In genomic region chrX:86930419-86930818, GRCh38 we compare ENCODE assay signal across 15 cellular contexts.
DNase-seq lines count a peak whose midpoint lies in the region; ATAC-seq, FAIRE-seq and TF ChIP-seq lines count a peak whose summit lies in the region.
"Had no signal": no experiment of that assay in that cellular context is flagged by ENCODE, and none has a peak within 500 bp of the region (broad histone marks: within the 10 kb centered on the region; RNA-seq: fewer than 3 reads in every experiment).

No MANE protein-coding gene starts in this region.

- no peaks in the 10 kb centered on the region for H3K27me3 ChIP-seq in endodermal cell (ENCODE audit: control insufficient read depth, insufficient read depth, low read length, poor library complexity, severe bottlenecking)

- no peak for TF ChIP-seq POLR2A in A549 (IDR thresholded peaks at IDR 0.05; ENCODE audit: low read length)

- FAIRE-seq in A549 (lab: Jason Lieb, UNC) = peak; percentile 80
- FAIRE-seq: G401.6, GM12891 had no signal

- no peaks in the 10 kb centered on the region for H3K9me3 ChIP-seq in A549
- H3K9me3 ChIP-seq in endodermal cell (ENCODE audit: control insufficient read depth, low read length) = no peaks in the 10 kb centered on the region

- H3K27ac ChIP-seq in A549 (no peak overlapping the region), endodermal cell (ENCODE audit: low read depth, low read length) (no peak overlapping the region)
- H3K27ac ChIP-seq: BLaER1 had no signal

- H3K9ac ChIP-seq in endodermal cell (ENCODE audit: extremely low read depth, low read length, poor library complexity, severe bottlenecking) = no peak overlapping the region
- H3K9ac ChIP-seq: BLaER1 had no signal

- no peak overlapping the region for H3K4me3 ChIP-seq in A549
- H3K4me3 ChIP-seq in endodermal cell (ENCODE audit: low read length) = no peak overlapping the region
- H3K4me3 ChIP-seq: BLaER1, GM23338 had no signal

- no peaks in the 10 kb centered on the region for H3K36me3 ChIP-seq in endodermal cell (ENCODE audit: control insufficient read depth, insufficient read depth, low read length)
- H3K36me3 ChIP-seq: BLaER1 had no signal

- peak overlapping the region; percentile 55 for H3K27ac Mint-ChIP-seq in endodermal cell
- peak overlapping the region; percentile 85 for H3K27ac Mint-ChIP-seq in type B pancreatic cell
- H3K27ac Mint-ChIP-seq: GM23338 had no signal

- ATAC-seq in A549 (no peak), HG03045 (IDR thresholded peaks at IDR 0.05; ENCODE audit: unreplicated experiment) (no peak)
- ATAC-seq: GM23338 had no signal

- no peak overlapping the region for H3K4me3 Mint-ChIP-seq in endodermal cell
- H3K4me3 Mint-ChIP-seq in type B pancreatic cell = peak overlapping the region; percentile 61
- H3K4me3 Mint-ChIP-seq: CD8-positive, alpha-beta memory T cell; GM23338 had no signal

- TF ChIP-seq CTCF in A549 (IDR thresholded peaks at IDR 0.05) (no peak), endodermal cell (conservative IDR thresholded peaks at IDR 0.05) (no peak), type B pancreatic cell (conservative IDR thresholded peaks at IDR 0.05) (no peak)

- whole genome bisulfite sequencing in A549 (ENCODE audit: missing lambda C conversion rate) = 17% methylated on average over 1 of the region's 1 CpG
- 83% methylated on average over 1 of the region's 1 CpG; no CpG with 5 or more reads in 1 of the 2 experiments for WGBS in endodermal cell (ENCODE audit: insufficient coverage in 1 of 2, insufficient read length in 1 of 2), 2 experiments

- DNase-seq in A549 (ENCODE audit: low read depth in 1 of 2, low spot score in 1 of 2) = no peak
- DNase-seq in DMS53 treated with DMSO at 0.1 percent for 48 hours (lab: John Stamatoyannopoulos, UW; ENCODE audit: unreplicated experiment) = peak; percentile 59
- no peak for DNase-seq in endodermal cell
- no peak for DNase-seq in type B pancreatic cell (ENCODE audit: extremely low spot score, unreplicated experiment)
- DNase-seq in activated T-cell treated with anti-CD3 and anti-CD28 coated beads, Interleukin-2, amount 50 U/mL, for 48 hours = no peak
- DNase-seq in activated naive CD4-positive, alpha-beta T cell treated with Interleukin-2 at 50 U/mL for 16 hours = no peak
- DNase-seq: AML-193; CD8-positive, alpha-beta memory T cell; DMS79; H7 had no signal

- no peaks in the 10 kb centered on the region for H3K4me1 ChIP-seq in A549
- H3K4me1 ChIP-seq in endodermal cell (ENCODE audit: control insufficient read depth, insufficient read depth, low read length) = no peaks in the 10 kb centered on the region
- H3K4me1 ChIP-seq: BLaER1 had no signal

- POLR2A ChIA-PET in A549 (lab: Yijun Ruan, JAX) = no interaction called here

- H3K36me3 Mint-ChIP-seq in endodermal cell (ENCODE audit: low read depth) (no peaks in the 10 kb centered on the region), type B pancreatic cell (peaks cover 5% of the 10 kb centered on the region)
- H3K36me3 Mint-ChIP-seq: CD8-positive, alpha-beta memory T cell had no signal

- H3K4me2 ChIP-seq in A549 = no peak overlapping the region
- H3K4me2 ChIP-seq: BLaER1, GM23338 had no signal

- no peak for TF ChIP-seq RAD21 in A549 (conservative IDR thresholded peaks at IDR 0.05 in 1 of 2, IDR thresholded peaks at IDR 0.05 in 1 of 2)

- CTCF ChIA-PET in A549 (lab: Yijun Ruan, JAX) = no interaction called here

- no peak for TF ChIP-seq EP300 in A549 (IDR thresholded peaks at IDR 0.05)

- H3K4me1 Mint-ChIP-seq in endodermal cell (no peaks in the 10 kb centered on the region), type B pancreatic cell (ENCODE audit: unreplicated experiment) (peaks cover 6% of the 10 kb centered on the region)
- H3K4me1 Mint-ChIP-seq: CD8-positive, alpha-beta memory T cell; GM23338 had no signal

- H3K9me3 Mint-ChIP-seq in endodermal cell = peaks cover 6% of the 10 kb centered on the region
- H3K9me3 Mint-ChIP-seq in type B pancreatic cell = peaks cover 18% of the 10 kb centered on the region

- H3K27me3 Mint-ChIP-seq in endodermal cell (ENCODE audit: insufficient read depth) (no peaks in the 10 kb centered on the region), type B pancreatic cell (no peaks in the 10 kb centered on the region)
- H3K27me3 Mint-ChIP-seq: CD8-positive, alpha-beta memory T cell had no signal

TF ChIP-seq in A549, 52 proteins besides CTCF, POLR2A, EP300 and RAD21:
- no peak for TF ChIP-seq HMGXB4 (CRISPR knock-in tag; IDR thresholded peaks at IDR 0.05; ENCODE audit: borderline replicate concordance)
- TF ChIP-seq ZNF302 (CRISPR knock-in tag; IDR thresholded peaks at IDR 0.05) = no peak
- TF ChIP-seq HOXB13 (CRISPR knock-in tag; IDR thresholded peaks at IDR 0.05; ENCODE audit: low read depth) = no peak
- TF ChIP-seq ESRRA (IDR thresholded peaks at IDR 0.05; ENCODE audit: borderline replicate concordance, low read length) = no peak
- no peak for TF ChIP-seq HDAC2 (IDR thresholded peaks at IDR 0.05)
- no peak for TF ChIP-seq NFE2L2 (conservative IDR thresholded peaks at IDR 0.05; ENCODE audit: low read length)
- no peak for TF ChIP-seq HEYL (CRISPR knock-in tag; IDR thresholded peaks at IDR 0.05)
- TF ChIP-seq USF2 (IDR thresholded peaks at IDR 0.05) = no peak
- TF ChIP-seq BCL3 (IDR thresholded peaks at IDR 0.05) = no peak
- no peak for TF ChIP-seq MAFK (IDR thresholded peaks at IDR 0.05; ENCODE audit: partially characterized antibody)
- no peak for TF ChIP-seq RARB (CRISPR knock-in tag; IDR thresholded peaks at IDR 0.05)
- no peak for TF ChIP-seq NR3C1 (IDR thresholded peaks at IDR 0.05)
- no peak for TF ChIP-seq SMC3 (IDR thresholded peaks at IDR 0.05)
- TF ChIP-seq RCOR1 (IDR thresholded peaks at IDR 0.05; ENCODE audit: low read depth, low read length) = no peak
- TF ChIP-seq CBX2 (IDR thresholded peaks at IDR 0.05; ENCODE audit: borderline replicate concordance, low read depth) = no peak
